Comparison of ENCODE assay signal across 2 cellular contexts in genomic region chr15:32363449-32363848, GRCh38. TPM values are rescaled to one million over a fixed set of nuclear protein-coding genes. Genes with fewer than 3 reads are reported as not detected.
"Had no signal": no experiment of that assay in that cellular context is flagged by ENCODE, and none has a peak within 500 bp of the region (broad histone marks: within the 10 kb centered on the region; RNA-seq: fewer than 3 reads in every experiment).

No MANE protein-coding gene starts in this region.

RNA-seq across cellular contexts. Expression of gene GOLGA8K, which starts 39.6 kb away (rescaled TPM):
- total RNA-seq: M059J, MCF 10A had no signal
